13 cellular contexts compared by ENCODE assay signal in the genomic region with DNA sequence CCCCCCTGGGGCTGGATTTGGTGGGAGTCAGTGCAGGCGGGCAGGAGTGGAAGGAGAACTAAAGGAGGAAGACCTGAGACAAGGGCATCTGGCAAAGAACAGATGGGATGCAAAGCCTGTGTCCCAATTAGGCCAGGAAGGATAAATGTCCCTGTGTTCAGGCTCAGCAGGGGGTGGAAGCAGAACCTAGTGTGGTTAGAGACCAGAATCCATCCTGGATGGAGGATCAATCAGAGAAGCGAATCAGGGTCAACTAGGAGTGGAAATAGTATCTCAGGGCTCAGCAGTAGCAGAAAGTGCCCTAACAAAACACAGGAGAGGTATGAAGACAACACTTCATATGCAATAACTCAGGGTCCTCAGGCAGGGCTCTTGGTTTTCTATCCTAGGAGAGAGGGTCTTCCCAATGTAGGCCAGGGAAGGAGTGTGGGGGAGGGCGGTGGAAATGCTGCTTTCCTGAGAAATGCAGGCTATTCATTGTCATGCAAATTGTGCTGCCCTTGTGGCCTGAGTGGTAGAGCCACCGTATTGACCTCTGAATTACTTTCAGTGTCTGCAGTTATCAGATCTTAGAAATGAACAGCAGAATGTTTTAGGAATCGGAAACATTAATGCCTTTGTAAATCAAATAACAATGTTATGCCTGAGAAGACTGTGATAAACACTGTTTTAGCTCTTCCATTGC.
DNase-seq lines count a peak whose midpoint lies in the region; ATAC-seq and TF ChIP-seq lines count a peak whose summit lies in the region.
"Had no signal": no experiment of that assay in that cellular context is flagged by ENCODE, and none has a peak within 500 bp of the region (broad histone marks: within the 10 kb centered on the region; RNA-seq: fewer than 3 reads in every experiment).

No MANE protein-coding gene starts in this region.

- peak overlapping the region; percentile 29 for H3K27ac Mint-ChIP-seq in GM23338
- H3K27ac Mint-ChIP-seq in naive thymus-derived CD8-positive, alpha-beta T cell = no peak overlapping the region

- H3K36me3 Mint-ChIP-seq in GM23338 (ENCODE audit: low read depth) = peaks cover 32% of the 10 kb centered on the region
- H3K36me3 Mint-ChIP-seq in naive thymus-derived CD8-positive, alpha-beta T cell = no peaks in the 10 kb centered on the region

- H3K4me2 ChIP-seq in GM23338 (peak overlapping the region; percentile 65), mesendoderm (ENCODE audit: low read length) (no peak overlapping the region), mesenchymal stem cell (ENCODE audit: low read length, poor library complexity, severe bottlenecking) (no peak overlapping the region)
- H3K4me2 ChIP-seq: BLaER1 had no signal

- H3K9ac ChIP-seq in mesendoderm (ENCODE audit: low read length) = no peak overlapping the region
- H3K9ac ChIP-seq in mesenchymal stem cell (ENCODE audit: low read length) = no peak overlapping the region
- H3K9ac ChIP-seq: BLaER1 had no signal

- no peak for TF ChIP-seq CTCF in GM23338 (conservative IDR thresholded peaks at IDR 0.05; ENCODE audit: low read depth in 2 of 2)

- H2AK5ac ChIP-seq in mesendoderm (ENCODE audit: low read length) = no peak overlapping the region
- H2AK5ac ChIP-seq in mesenchymal stem cell (ENCODE audit: low read length, severe bottlenecking) = no peak overlapping the region

- H2BK12ac ChIP-seq in mesenchymal stem cell (ENCODE audit: low read length in 2 of 2) = no peak overlapping the region

- no peak overlapping the region for H2BK120ac ChIP-seq in mesendoderm (ENCODE audit: low read depth, low read length)
- no peak overlapping the region for H2BK120ac ChIP-seq in mesenchymal stem cell (ENCODE audit: low read depth, low read length)

- H2BK5ac ChIP-seq in mesendoderm (ENCODE audit: low read length) (no peak overlapping the region), mesenchymal stem cell (ENCODE audit: low read depth, low read length, poor library complexity, severe bottlenecking) (no peak overlapping the region)

- DNase-seq in GM23338 (ENCODE audit: low spot score) (peak; percentile 83), NCI-H524 (lab: John Stamatoyannopoulos, UW) (peak; percentile 76 to 91), iPS DF 19.7 (ENCODE audit: low read depth, low spot score) (peak; percentile 63), mesendoderm (peak; percentile 75), activated gamma-delta T cell treated with Interleukin-2 at 50 U/mL for 16 hours (no peak), mesenchymal stem cell (no peak), SKM-1 (lab: John Stamatoyannopoulos, UW; ENCODE audit: unreplicated experiment) (no peak)
- DNase-seq in naive thymus-derived CD8-positive, alpha-beta T cell = no peak
- DNase-seq: DND-41, NCI-H187 treated with DMSO at 0.1 percent for 48 hours, PC-3 had no signal

- H3K36me3 ChIP-seq in GM23338 (ENCODE audit: insufficient read depth) (no peaks in the 10 kb centered on the region), mesendoderm (ENCODE audit: control insufficient read depth, insufficient read depth, low read length) (peaks cover 2% of the 10 kb centered on the region), mesenchymal stem cell (ENCODE audit: control insufficient read depth in 1 of 2, insufficient read depth in 2 of 2, low read depth in 1 of 2, low read length in 2 of 2) (peaks cover 0 to 20% of the 10 kb centered on the region in 2 experiments)
- H3K36me3 ChIP-seq: BLaER1 had no signal

- no peaks in the 10 kb centered on the region for H3K9me3 ChIP-seq in mesenchymal stem cell (ENCODE audit: control insufficient read depth, low read length)
- H3K9me3 ChIP-seq: BLaER1 had no signal

- H3K79me2 ChIP-seq in GM23338 (replicated peaks; ENCODE audit: insufficient read depth) (no peaks in the 10 kb centered on the region), mesendoderm (ENCODE audit: control insufficient read depth, insufficient read depth, low read length) (no peaks in the 10 kb centered on the region)

- peaks cover 20% of the 10 kb centered on the region for H3K4me1 Mint-ChIP-seq in GM23338
- peaks cover 0 to 2% (median 0%) of the 10 kb centered on the region in 4 donors for H3K4me1 Mint-ChIP-seq in naive thymus-derived CD8-positive, alpha-beta T cell

- no peak overlapping the region for H4K5ac ChIP-seq in mesendoderm (ENCODE audit: low read length)

- no peaks in the 10 kb centered on the region for H3K79me1 ChIP-seq in mesendoderm (ENCODE audit: low read length)
- peaks cover 9% of the 10 kb centered on the region for H3K79me1 ChIP-seq in mesenchymal stem cell (replicated peaks; ENCODE audit: low read length, poor library complexity, severe bottlenecking)

- H4K91ac ChIP-seq in mesenchymal stem cell (ENCODE audit: low read length) = no peak overlapping the region

- H3K4ac ChIP-seq in mesendoderm (ENCODE audit: low read depth, low read length) = no peak overlapping the region
- no peak overlapping the region for H3K4ac ChIP-seq in mesenchymal stem cell (ENCODE audit: low read depth in 1 of 2, low read length in 2 of 2)

- H4K20me1 ChIP-seq in GM23338 (replicated peaks; ENCODE audit: insufficient read depth) = no peaks in the 10 kb centered on the region
- H4K20me1 ChIP-seq: BLaER1 had no signal

- H3F3A ChIP-seq in GM23338 (replicated peaks; ENCODE audit: low read depth) = no peaks in the 10 kb centered on the region

- 0 out of 2 replicates have a peak, but pooled peaks cover 11% of the 10 kb centered on the region for H3K9me2 ChIP-seq in GM23338 (ENCODE audit: insufficient read depth)

- H3K14ac ChIP-seq in mesenchymal stem cell (ENCODE audit: low read length in 2 of 2) = no peak overlapping the region

- H3K4me1 ChIP-seq in GM23338 (ENCODE audit: insufficient read depth) = peaks cover 20% of the 10 kb centered on the region
- peaks cover 7% of the 10 kb centered on the region for H3K4me1 ChIP-seq in mesendoderm (ENCODE audit: control insufficient read depth, low read depth, low read length)
- H3K4me1 ChIP-seq in mesenchymal stem cell (ENCODE audit: control insufficient read depth, insufficient read depth, low read depth, low read length) = no peaks in the 10 kb centered on the region
- H3K4me1 ChIP-seq: BLaER1 had no signal

- H2BK15ac ChIP-seq in mesendoderm (replicated peaks; ENCODE audit: low read depth) (no peak overlapping the region), mesenchymal stem cell (ENCODE audit: low read depth, poor library complexity, severe bottlenecking) (no peak overlapping the region)

- no CpG with 5 or more reads among the region's 5 CpGs for WGBS in mesendoderm (ENCODE audit: extremely low coverage, insufficient coverage, low lambda C conversion rate)
- WGBS in mesenchymal stem cell = 76% methylated on average over 5 of the region's 5 CpGs

- H3K18ac ChIP-seq in mesendoderm (ENCODE audit: low read length) (no peak overlapping the region), mesenchymal stem cell (ENCODE audit: low read depth in 1 of 2, low read length in 2 of 2) (no peak overlapping the region)

- peaks cover 9% of the 10 kb centered on the region; the same call in 2 of the 3 replicates for H3K9me3 Mint-ChIP-seq in GM23338
- peaks cover 0 to 13% (median 0%) of the 10 kb centered on the region in 9 donors for H3K9me3 Mint-ChIP-seq in naive thymus-derived CD8-positive, alpha-beta T cell

- H3K27ac ChIP-seq in GM23338 (ENCODE audit: low read depth) = no peak overlapping the region
- no peak overlapping the region for H3K27ac ChIP-seq in mesendoderm (ENCODE audit: low read depth, low read length)
- no peak overlapping the region for H3K27ac ChIP-seq in mesenchymal stem cell (ENCODE audit: low read length, poor library complexity, severe bottlenecking)
- H3K27ac ChIP-seq: BLaER1, RWPE1 had no signal

- H3K23ac ChIP-seq in mesendoderm (ENCODE audit: low read length) = no peak overlapping the region
- no peak overlapping the region for H3K23ac ChIP-seq in mesenchymal stem cell (ENCODE audit: low read length in 2 of 2)

- peak overlapping the region; percentile 26; the same call in 2 of the 3 replicates for H3K4me3 Mint-ChIP-seq in GM23338
- H3K4me3 Mint-ChIP-seq in naive thymus-derived CD8-positive, alpha-beta T cell = no peak overlapping the region

- H4K8ac ChIP-seq in mesendoderm (ENCODE audit: low read depth, low read length) (no peak overlapping the region), mesenchymal stem cell (ENCODE audit: low read length) (no peak overlapping the region)

- POLR2A ChIA-PET in naive thymus-derived CD8-positive, alpha-beta T cell (lab: Charles Lee) = no interaction called here

- H2AFZ ChIP-seq in GM23338 (no peak overlapping the region), mesenchymal stem cell (ENCODE audit: low read depth, low read length) (no peak overlapping the region)

- peaks cover 6% of the 10 kb centered on the region for H3K27me3 Mint-ChIP-seq in GM23338 (ENCODE audit: insufficient read depth, low read depth, poor library complexity)
- peaks cover 0 to 9% (median 0%) of the 10 kb centered on the region in 5 donors for H3K27me3 Mint-ChIP-seq in naive thymus-derived CD8-positive, alpha-beta T cell

- H3K4me3 ChIP-seq in GM23338 (peak overlapping the region; percentile 18; the same call in 1 of the 2 replicates), mesendoderm (ENCODE audit: low read length) (no peak overlapping the region), mesenchymal stem cell (ENCODE audit: insufficient read depth in 1 of 2, low read depth in 1 of 2, low read length in 2 of 2) (no peak overlapping the region)
- H3K4me3 ChIP-seq: BLaER1 had no signal

- H3K27me3 ChIP-seq in GM23338 (ENCODE audit: insufficient read depth) = no peaks in the 10 kb centered on the region
- no peaks in the 10 kb centered on the region for H3K27me3 ChIP-seq in mesendoderm (ENCODE audit: insufficient read depth, low read length, poor library complexity)
- H3K27me3 ChIP-seq in mesenchymal stem cell (ENCODE audit: control insufficient read depth in 1 of 2, insufficient read depth in 1 of 2, low read length in 2 of 2) = no peaks in the 10 kb centered on the region
- H3K27me3 ChIP-seq: BLaER1 had no signal

- peak; percentile 95 for ATAC-seq in GM23338
- no peak for ATAC-seq in naive thymus-derived CD8-positive, alpha-beta T cell
- ATAC-seq: PC-3 had no signal

- peak overlapping the region; percentile 5 for H3K56ac ChIP-seq in mesendoderm (ENCODE audit: low read length)

TF ChIP-seq in GM23338, 12 proteins besides CTCF, POLR2A, EP300 and RAD21:
- TF ChIP-seq POLR2AphosphoS5 (IDR thresholded peaks at IDR 0.05; ENCODE audit: low read depth) = 0 out of 2 replicates have a peak, but pooled peaks have one; percentile 22
- 0 out of 2 replicates have a peak, but pooled peaks have one; percentile 41 for TF ChIP-seq ZNF114 (CRISPR knock-in tag; IDR thresholded peaks at IDR 0.05)
- TF ChIP-seq, protein P1, sequence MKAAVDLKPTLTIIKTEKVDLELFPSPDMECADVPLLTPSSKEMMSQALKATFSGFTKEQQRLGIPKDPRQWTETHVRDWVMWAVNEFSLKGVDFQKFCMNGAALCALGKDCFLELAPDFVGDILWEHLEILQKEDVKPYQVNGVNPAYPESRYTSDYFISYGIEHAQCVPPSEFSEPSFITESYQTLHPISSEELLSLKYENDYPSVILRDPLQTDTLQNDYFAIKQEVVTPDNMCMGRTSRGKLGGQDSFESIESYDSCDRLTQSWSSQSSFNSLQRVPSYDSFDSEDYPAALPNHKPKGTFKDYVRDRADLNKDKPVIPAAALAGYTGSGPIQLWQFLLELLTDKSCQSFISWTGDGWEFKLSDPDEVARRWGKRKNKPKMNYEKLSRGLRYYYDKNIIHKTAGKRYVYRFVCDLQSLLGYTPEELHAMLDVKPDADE (IDR thresholded peaks at IDR 0.05) = no peak

Comparison
In these comparisons a context has a peak if more than half of its experiments do, and no peak if none do; other contexts are left out.
1. DNase-seq: peak in GM23338 (single experiment), NCI-H524 (2 of 2), iPS DF 19.7 (single experiment) and mesendoderm (single experiment); none in naive thymus-derived CD8-positive, alpha-beta T cell (0 of 10), activated gamma-delta T cell treated with Interleukin-2 at 50 U/mL for 16 hours (single experiment), mesenchymal stem cell (single experiment) and SKM-1 (single experiment).